ENCODE assay signal across 1 cellular context in the genomic region with DNA sequence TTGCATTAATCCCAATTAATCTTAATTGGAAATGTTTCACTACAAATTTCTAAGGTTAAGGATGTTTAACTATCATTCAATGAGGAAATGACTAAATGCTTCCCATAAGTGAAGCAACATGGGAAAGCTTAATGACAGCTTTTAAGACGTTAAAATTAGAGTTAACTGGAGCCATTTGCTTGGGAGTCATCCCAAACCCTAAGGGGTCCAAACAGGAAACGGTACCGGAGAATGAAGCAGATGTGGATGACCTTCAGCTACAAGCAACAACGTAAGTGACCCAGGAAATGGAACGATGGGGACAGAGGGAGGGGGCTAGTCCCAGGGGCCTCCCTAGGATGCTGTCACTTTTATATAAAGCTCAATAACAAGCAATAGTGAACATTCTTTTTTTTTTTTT.
TF ChIP-seq lines count a peak whose summit lies in the region.

No MANE protein-coding gene starts in this region.

TF ChIP-seq in GM23338, 12 proteins besides CTCF, POLR2A, EP300 and RAD21 (continued from another document):
- TF ChIP-seq, protein P1, sequence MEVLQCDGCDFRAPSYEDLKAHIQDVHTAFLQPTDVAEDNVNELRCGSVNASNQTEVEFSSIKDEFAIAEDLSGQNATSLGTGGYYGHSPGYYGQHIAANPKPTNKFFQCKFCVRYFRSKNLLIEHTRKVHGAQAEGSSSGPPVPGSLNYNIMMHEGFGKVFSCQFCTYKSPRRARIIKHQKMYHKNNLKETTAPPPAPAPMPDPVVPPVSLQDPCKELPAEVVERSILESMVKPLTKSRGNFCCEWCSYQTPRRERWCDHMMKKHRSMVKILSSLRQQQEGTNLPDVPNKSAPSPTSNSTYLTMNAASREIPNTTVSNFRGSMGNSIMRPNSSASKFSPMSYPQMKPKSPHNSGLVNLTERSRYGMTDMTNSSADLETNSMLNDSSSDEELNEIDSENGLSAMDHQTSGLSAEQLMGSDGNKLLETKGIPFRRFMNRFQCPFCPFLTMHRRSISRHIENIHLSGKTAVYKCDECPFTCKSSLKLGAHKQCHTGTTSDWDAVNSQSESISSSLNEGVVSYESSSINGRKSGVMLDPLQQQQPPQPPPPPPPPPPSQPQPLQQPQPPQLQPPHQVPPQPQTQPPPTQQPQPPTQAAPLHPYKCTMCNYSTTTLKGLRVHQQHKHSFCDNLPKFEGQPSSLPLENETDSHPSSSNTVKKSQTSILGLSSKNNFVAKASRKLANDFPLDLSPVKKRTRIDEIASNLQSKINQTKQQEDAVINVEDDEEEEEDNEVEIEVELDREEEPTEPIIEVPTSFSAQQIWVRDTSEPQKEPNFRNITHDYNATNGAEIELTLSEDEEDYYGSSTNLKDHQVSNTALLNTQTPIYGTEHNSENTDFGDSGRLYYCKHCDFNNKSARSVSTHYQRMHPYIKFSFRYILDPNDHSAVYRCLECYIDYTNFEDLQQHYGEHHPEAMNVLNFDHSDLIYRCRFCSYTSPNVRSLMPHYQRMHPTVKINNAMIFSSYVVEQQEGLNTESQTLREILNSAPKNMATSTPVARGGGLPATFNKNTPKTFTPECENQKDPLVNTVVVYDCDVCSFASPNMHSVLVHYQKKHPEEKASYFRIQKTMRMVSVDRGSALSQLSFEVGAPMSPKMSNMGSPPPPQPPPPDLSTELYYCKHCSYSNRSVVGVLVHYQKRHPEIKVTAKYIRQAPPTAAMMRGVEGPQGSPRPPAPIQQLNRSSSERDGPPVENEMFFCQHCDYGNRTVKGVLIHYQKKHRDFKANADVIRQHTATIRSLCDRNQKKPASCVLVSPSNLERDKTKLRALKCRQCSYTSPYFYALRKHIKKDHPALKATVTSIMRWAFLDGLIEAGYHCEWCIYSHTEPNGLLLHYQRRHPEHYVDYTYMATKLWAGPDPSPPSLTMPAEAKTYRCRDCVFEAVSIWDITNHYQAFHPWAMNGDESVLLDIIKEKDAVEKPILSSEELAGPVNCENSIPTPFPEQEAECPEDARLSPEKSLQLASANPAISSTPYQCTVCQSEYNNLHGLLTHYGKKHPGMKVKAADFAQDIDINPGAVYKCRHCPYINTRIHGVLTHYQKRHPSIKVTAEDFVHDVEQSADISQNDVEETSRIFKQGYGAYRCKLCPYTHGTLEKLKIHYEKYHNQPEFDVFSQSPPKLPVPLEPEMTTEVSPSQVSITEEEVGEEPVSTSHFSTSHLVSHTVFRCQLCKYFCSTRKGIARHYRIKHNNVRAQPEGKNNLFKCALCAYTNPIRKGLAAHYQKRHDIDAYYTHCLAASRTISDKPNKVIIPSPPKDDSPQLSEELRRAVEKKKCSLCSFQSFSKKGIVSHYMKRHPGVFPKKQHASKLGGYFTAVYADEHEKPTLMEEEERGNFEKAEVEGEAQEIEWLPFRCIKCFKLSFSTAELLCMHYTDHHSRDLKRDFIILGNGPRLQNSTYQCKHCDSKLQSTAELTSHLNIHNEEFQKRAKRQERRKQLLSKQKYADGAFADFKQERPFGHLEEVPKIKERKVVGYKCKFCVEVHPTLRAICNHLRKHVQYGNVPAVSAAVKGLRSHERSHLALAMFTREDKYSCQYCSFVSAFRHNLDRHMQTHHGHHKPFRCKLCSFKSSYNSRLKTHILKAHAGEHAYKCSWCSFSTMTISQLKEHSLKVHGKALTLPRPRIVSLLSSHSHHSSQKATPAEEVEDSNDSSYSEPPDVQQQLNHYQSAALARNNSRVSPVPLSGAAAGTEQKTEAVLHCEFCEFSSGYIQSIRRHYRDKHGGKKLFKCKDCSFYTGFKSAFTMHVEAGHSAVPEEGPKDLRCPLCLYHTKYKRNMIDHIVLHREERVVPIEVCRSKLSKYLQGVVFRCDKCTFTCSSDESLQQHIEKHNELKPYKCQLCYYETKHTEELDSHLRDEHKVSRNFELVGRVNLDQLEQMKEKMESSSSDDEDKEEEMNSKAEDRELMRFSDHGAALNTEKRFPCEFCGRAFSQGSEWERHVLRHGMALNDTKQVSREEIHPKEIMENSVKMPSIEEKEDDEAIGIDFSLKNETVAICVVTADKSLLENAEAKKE (CRISPR knock-in tag; IDR thresholded peaks at IDR 0.05), result no peak
